8 cellular contexts compared by ENCODE assay signal in the genomic region with DNA sequence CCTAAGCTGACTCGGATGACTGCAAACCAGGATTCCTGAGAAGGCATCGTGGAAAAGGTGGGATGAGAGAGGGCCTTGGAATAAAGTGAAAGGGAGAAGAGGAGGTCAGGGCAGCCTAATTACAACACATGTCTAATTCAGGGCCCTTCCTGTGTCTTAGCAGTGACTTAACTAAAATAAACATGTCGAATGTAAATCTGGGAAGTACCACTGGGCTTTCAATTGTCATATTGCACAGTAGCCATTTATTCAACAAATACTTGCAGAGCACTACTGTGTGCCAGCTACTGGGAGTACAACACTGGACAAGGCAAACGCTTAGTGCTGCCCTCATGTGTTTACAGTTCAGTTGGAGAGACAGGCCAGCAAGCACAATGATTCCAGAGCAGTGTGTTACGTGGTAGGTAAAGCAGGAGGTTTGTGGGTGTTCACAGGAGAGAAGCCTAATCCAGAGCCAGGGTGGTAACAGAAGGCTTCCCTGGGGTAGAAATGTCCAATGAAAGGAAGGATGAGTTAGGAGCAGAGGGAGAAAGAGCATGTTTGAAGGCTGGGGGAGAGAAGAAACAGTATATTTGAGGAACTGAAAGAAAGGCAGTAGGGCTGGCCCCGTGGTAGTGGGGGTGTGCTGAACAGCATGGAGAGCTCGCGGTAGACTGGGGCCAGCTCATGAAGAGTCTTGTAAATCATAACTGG. TPM values are rescaled to one million over a fixed set of nuclear protein-coding genes. Genes with fewer than 3 reads are reported as not detected.
A peak's percentile ranks its signal among the peaks of the same experiment; 100 is the strongest.
DNase-seq lines count a peak whose midpoint lies in the region; ATAC-seq, FAIRE-seq and TF ChIP-seq lines count a peak whose summit lies in the region.

No MANE protein-coding gene starts in this region.

- H3K27ac ChIP-seq in right lobe of liver = peak overlapping the region in 2 of 3 donors; percentile 31 to 37

- intact Hi-C loops in right lobe of liver (cut with DNase I) = no loop called here

- peak overlapping the region; percentile 2 for H3K4me3 ChIP-seq in adipocyte (ENCODE audit: low read length)
- H3K4me3 ChIP-seq in right lobe of liver = no peak overlapping the region

- WGBS in right lobe of liver (ENCODE audit: insufficient coverage, low coverage, low lambda C conversion rate, missing lambda C conversion rate) = 31% methylated on average over 8 of the region's 8 CpGs

- H3K27me3 ChIP-seq in adipocyte (replicated peaks; ENCODE audit: control insufficient read depth, insufficient read depth, low read length) (no peaks in the 10 kb centered on the region), right lobe of liver (no peaks in the 10 kb centered on the region)

- FAIRE-seq in D721Med (lab: Jason Lieb, UNC) = no peak

- H3K4me1 ChIP-seq in adipocyte (ENCODE audit: control insufficient read depth, insufficient read depth, low read length) (peaks cover 68% of the 10 kb centered on the region), right lobe of liver (peaks cover 0 to 25% (median 6%) of the 10 kb centered on the region in 4 donors)

- ATAC-seq in GM21528 (IDR thresholded peaks at IDR 0.05; ENCODE audit: low FRiP score, unreplicated experiment) (peak; percentile 95), HG03575 (IDR thresholded peaks at IDR 0.05; ENCODE audit: extremely low read depth, insufficient number of reproducible peaks, low FRiP score, unreplicated experiment) (peak; percentile 55), right lobe of liver (peak; percentile 75 to 86 (median 80))

- no peak for DNase-seq in D721Med (ENCODE audit: insufficient read length, low spot score)
- peak; percentile 32 for DNase-seq in adipocyte (ENCODE audit: low read depth)
- DNase-seq in right lobe of liver = peak in 1 of 3 donors; percentile 72
- DNase-seq in activated CD4-positive, alpha-beta T cell treated with anti-CD3 and anti-CD28 coated beads for 4 hours = no peak
- no peak for DNase-seq in activated naive CD4-positive, alpha-beta T cell (lab: John Stamatoyannopoulos, UW)
- no peak for DNase-seq in NCI-H226

- H3K9ac ChIP-seq in adipocyte (ENCODE audit: low read length) = peak overlapping the region; percentile 6

- peak; percentile 14 for TF ChIP-seq POLR2A in right lobe of liver (IDR thresholded peaks at IDR 0.05)

- H3K36me3 ChIP-seq in adipocyte (ENCODE audit: control insufficient read depth, insufficient read depth, low read length, severe bottlenecking) (no peaks in the 10 kb centered on the region), right lobe of liver (no peaks in the 10 kb centered on the region)

- TF ChIP-seq CTCF in D721Med (IDR thresholded peaks at IDR 0.05; ENCODE audit: insufficient read depth, missing control alignments) (peak; percentile 7), right lobe of liver (IDR thresholded peaks at IDR 0.05) (peak; percentile 27 to 46 (median 34))

- no peaks in the 10 kb centered on the region for H3K9me3 ChIP-seq in adipocyte (ENCODE audit: control insufficient read depth, low read length)
- H3K9me3 ChIP-seq in right lobe of liver = no peaks in the 10 kb centered on the region

RNA-seq across cellular contexts. Expression of a gene that starts 38.0 kb away (rescaled TPM):
- total RNA-seq in right lobe of liver = 1 to 10 TPM; 3.6 to 6.0 (median 5.2) TPM
